23 cellular contexts compared by ENCODE assay signal in genomic region chr11:70305501-70305900, GRCh38.
"Had no signal": no experiment of that assay in that cellular context is flagged by ENCODE, and none has a peak within 500 bp of the region (broad histone marks: within the 10 kb centered on the region; RNA-seq: fewer than 3 reads in every experiment).

No MANE protein-coding gene starts in this region.

- DNase-seq: activated CD4-positive, alpha-beta memory T cell treated with anti-CD3 and anti-CD28 coated beads, Interleukin-2, amount 10 ng/mL, durations not matched to agents 7 days and 5 days; activated CD4-positive, alpha-beta T cell treated with anti-CD3 and anti-CD28 coated beads for 1 hour; activated CD4-positive, alpha-beta T cell treated with anti-CD3 and anti-CD28 coated beads, Interleukin-2, amount 10 ng/mL, durations not matched to agents 7 days and 5 days; activated CD8-positive, alpha-beta memory T cell treated with anti-CD3 and anti-CD28 coated beads, Interleukin-2, amount 50 U/mL, for 48 hours; activated naive CD4-positive, alpha-beta T cell; activated T-cell treated with anti-CD3 and anti-CD28 coated beads, Interleukin-2, amount 50 U/mL, for 24 hours; anterior cingulate cortex; cerebellar nuclear complex; dorsolateral prefrontal cortex; heart left ventricle; midbrain; naive thymus-derived CD4-positive, alpha-beta T cell; stimulated activated CD4-positive, alpha-beta T cell treated with anti-CD3 and anti-CD28 coated beads, Interleukin-15, amount 100 ng/mL, for 24 hours; stimulated activated CD4-positive, alpha-beta T cell treated with anti-CD3 and anti-CD28 coated beads, Interleukin-2, amount 100 ng/mL, for 24 hours; stimulated activated naive B cell treated with anti-CD40 and anti-IgM and Interleukin-4, amounts not matched to agents 10 μg/mL and 1 μg/mL and 100 μg/mL, for 72 hours; stomach; T-helper 2 cell; thyroid gland had no signal

- H3K4me2 ChIP-seq: smooth muscle cell had no signal

- H3K4me1 Mint-ChIP-seq: activated CD4-positive, alpha-beta memory T cell treated with anti-CD3 and anti-CD28 coated beads, Interleukin-2, amount 10 ng/mL, durations not matched to agents 7 days and 5 days; activated CD4-positive, alpha-beta T cell treated with anti-CD3 and anti-CD28 coated beads, Interleukin-2, amount 10 ng/mL, durations not matched to agents 7 days and 5 days had no signal

- H3K9me3 ChIP-seq: heart left ventricle, right atrium auricular region, stomach, thyroid gland had no signal

- H3K4me3 ChIP-seq: coronary artery, dorsolateral prefrontal cortex, heart left ventricle, right atrium auricular region, smooth muscle cell, stomach, thyroid gland had no signal

- H3K4me3 Mint-ChIP-seq: activated CD4-positive, alpha-beta memory T cell treated with anti-CD3 and anti-CD28 coated beads, Interleukin-2, amount 10 ng/mL, durations not matched to agents 7 days and 5 days; activated CD4-positive, alpha-beta T cell treated with anti-CD3 and anti-CD28 coated beads, Interleukin-2, amount 10 ng/mL, durations not matched to agents 7 days and 5 days; activated T-cell treated with anti-CD3 and anti-CD28 coated beads, Interleukin-2, amount 50 U/mL, for 24 hours; memory B cell; naive thymus-derived CD4-positive, alpha-beta T cell; stimulated activated naive B cell treated with anti-CD40 and anti-IgM and Interleukin-4, amounts not matched to agents 10 μg/mL and 1 μg/mL and 100 μg/mL, for 72 hours had no signal

- H3K27me3 ChIP-seq: dorsolateral prefrontal cortex, heart left ventricle, right atrium auricular region, stomach, thyroid gland had no signal

- H3K27ac Mint-ChIP-seq: activated CD4-positive, alpha-beta memory T cell treated with anti-CD3 and anti-CD28 coated beads, Interleukin-2, amount 10 ng/mL, durations not matched to agents 7 days and 5 days; activated CD4-positive, alpha-beta T cell treated with anti-CD3 and anti-CD28 coated beads, Interleukin-2, amount 10 ng/mL, durations not matched to agents 7 days and 5 days; activated T-cell treated with anti-CD3 and anti-CD28 coated beads, Interleukin-2, amount 50 U/mL, for 24 hours; memory B cell; naive thymus-derived CD4-positive, alpha-beta T cell had no signal

- H3K9me3 Mint-ChIP-seq: activated CD4-positive, alpha-beta memory T cell treated with anti-CD3 and anti-CD28 coated beads, Interleukin-2, amount 10 ng/mL, durations not matched to agents 7 days and 5 days; activated CD4-positive, alpha-beta T cell treated with anti-CD3 and anti-CD28 coated beads, Interleukin-2, amount 10 ng/mL, durations not matched to agents 7 days and 5 days; activated naive CD4-positive, alpha-beta T cell treated with anti-CD3 and anti-CD28 coated beads, Interleukin-2, amount 50 U/mL, for 72 hours; activated T-cell treated with anti-CD3 and anti-CD28 coated beads, Interleukin-2, amount 50 U/mL, for 24 hours; memory B cell; naive thymus-derived CD4-positive, alpha-beta T cell; stimulated activated naive B cell treated with anti-CD40 and anti-IgM and Interleukin-4, amounts not matched to agents 10 μg/mL and 1 μg/mL and 100 μg/mL, for 72 hours had no signal

- H3K36me3 ChIP-seq: right atrium auricular region had no signal

- H3K27me3 Mint-ChIP-seq: activated CD4-positive, alpha-beta memory T cell treated with anti-CD3 and anti-CD28 coated beads, Interleukin-2, amount 10 ng/mL, durations not matched to agents 7 days and 5 days; activated CD4-positive, alpha-beta T cell treated with anti-CD3 and anti-CD28 coated beads, Interleukin-2, amount 10 ng/mL, durations not matched to agents 7 days and 5 days; activated T-cell treated with anti-CD3 and anti-CD28 coated beads, Interleukin-2, amount 50 U/mL, for 24 hours; memory B cell; naive thymus-derived CD4-positive, alpha-beta T cell; stimulated activated naive B cell treated with anti-CD40 and anti-IgM and Interleukin-4, amounts not matched to agents 10 μg/mL and 1 μg/mL and 100 μg/mL, for 72 hours had no signal

- H3K27ac ChIP-seq: coronary artery, dorsolateral prefrontal cortex, heart left ventricle, right atrium auricular region, stomach, thyroid gland had no signal
